Comparison of ENCODE assay signal across 20 cellular contexts in genomic region chrX:133561251-133561650, GRCh38.
DNase-seq lines count a peak whose midpoint lies in the region; ATAC-seq and TF ChIP-seq lines count a peak whose summit lies in the region.
"Had no signal": no experiment of that assay in that cellular context is flagged by ENCODE, and none has a peak within 500 bp of the region (broad histone marks: within the 10 kb centered on the region; RNA-seq: fewer than 3 reads in every experiment).

No MANE protein-coding gene starts in this region.

- no peaks in the 10 kb centered on the region for H3K36me3 Mint-ChIP-seq in activated naive CD4-positive, alpha-beta T cell treated with anti-CD3 and anti-CD28 coated beads, Interleukin-2, amount 10 ng/mL, durations not matched to agents 7 days and 5 days
- H3K36me3 Mint-ChIP-seq: CD14-positive monocyte; CD4-positive, alpha-beta memory T cell; IgD-negative memory B cell had no signal

- no peak for ATAC-seq in HG03175 (IDR thresholded peaks at IDR 0.05; ENCODE audit: unreplicated experiment)
- ATAC-seq: GM12878, HCT116, HepG2 had no signal

- in situ Hi-C loops in HAP-1 (cut with MboI; ENCODE audit: low sequenced_read_pairs) (no loop called here), astrocyte of the cerebellum (cut with HindIII; ENCODE audit: low sequenced_read_pairs) (no loop called here)

- no peak overlapping the region for H3K27ac Mint-ChIP-seq in activated naive CD4-positive, alpha-beta T cell treated with anti-CD3 and anti-CD28 coated beads, Interleukin-2, amount 10 ng/mL, durations not matched to agents 7 days and 5 days
- H3K27ac Mint-ChIP-seq: CD14-positive monocyte; CD4-positive, alpha-beta memory T cell; HFFc6; IgD-negative memory B cell had no signal

- H3K4me3 ChIP-seq in HAP-1 (no peak overlapping the region), astrocyte of the cerebellum (ENCODE audit: low read depth, low read length) (no peak overlapping the region), fibroblast of the aortic adventitia (ENCODE audit: low read depth, low read length) (no peak overlapping the region)
- H3K4me3 ChIP-seq: GM12878 had no signal

- no peaks in the 10 kb centered on the region for H3K9me3 ChIP-seq in HAP-1

- peaks cover 72% of the 10 kb centered on the region for H3K4me1 ChIP-seq in HAP-1

- no peaks in the 10 kb centered on the region for H3K4me1 Mint-ChIP-seq in activated naive CD4-positive, alpha-beta T cell treated with anti-CD3 and anti-CD28 coated beads, Interleukin-2, amount 10 ng/mL, durations not matched to agents 7 days and 5 days
- H3K4me1 Mint-ChIP-seq: CD4-positive, alpha-beta memory T cell; IgD-negative memory B cell had no signal

- no peaks in the 10 kb centered on the region for H3K27me3 Mint-ChIP-seq in activated naive CD4-positive, alpha-beta T cell treated with anti-CD3 and anti-CD28 coated beads, Interleukin-2, amount 10 ng/mL, durations not matched to agents 7 days and 5 days

- CTCF ChIA-PET in activated naive CD4-positive, alpha-beta T cell treated with anti-CD3 and anti-CD28 coated beads, Interleukin-2, amount 10 ng/mL, durations not matched to agents 7 days and 5 days (lab: Charles Lee): no interaction called here

- TF ChIP-seq CTCF in astrocyte of the cerebellum (IDR thresholded peaks at IDR 0.05; ENCODE audit: low read depth, low read length, missing control alignments) (no peak), fibroblast of the aortic adventitia (IDR thresholded peaks at IDR 0.05; ENCODE audit: insufficient read depth, low read length) (no peak)

- H3K27me3 ChIP-seq in HAP-1 (ENCODE audit: low read depth): no peaks in the 10 kb centered on the region

- DNase-seq in HAP-1 (ENCODE audit: low spot score in 2 of 2) (peak; percentile 54 to 99), astrocyte of the cerebellum (ENCODE audit: low read depth) (peak; percentile 8), fibroblast of the aortic adventitia (ENCODE audit: low read depth) (peak; percentile 49), hypothalamus (lab: John Stamatoyannopoulos, UW) (no peak), NCI-H2081 treated with DMSO at 0.1 percent for 48 hours (lab: John Stamatoyannopoulos, UW) (no peak)
- no peak for DNase-seq in activated naive CD4-positive, alpha-beta T cell treated with anti-CD3 and anti-CD28 coated beads, Interleukin-2, amount 10 ng/mL, durations not matched to agents 7 days and 5 days
- DNase-seq: AML-193; CD4-positive, alpha-beta memory T cell; DMS 273 treated with DMSO at 0.1 percent for 48 hours; DMS53; DND-41; EL; HFFc6; KG1 had no signal

- no peaks in the 10 kb centered on the region for H3K9me3 Mint-ChIP-seq in activated naive CD4-positive, alpha-beta T cell treated with anti-CD3 and anti-CD28 coated beads, Interleukin-2, amount 10 ng/mL, durations not matched to agents 7 days and 5 days
- H3K9me3 Mint-ChIP-seq: IgD-negative memory B cell had no signal

- 0 out of 2 replicates have a peak, but pooled peaks cover 3% of the 10 kb centered on the region for H3K36me3 ChIP-seq in HAP-1 (replicated peaks)

- H3K4me3 Mint-ChIP-seq in activated naive CD4-positive, alpha-beta T cell treated with anti-CD3 and anti-CD28 coated beads, Interleukin-2, amount 10 ng/mL, durations not matched to agents 7 days and 5 days: no peak overlapping the region
- H3K4me3 Mint-ChIP-seq: CD14-positive monocyte; CD4-positive, alpha-beta memory T cell; HFFc6; IgD-negative memory B cell had no signal

Comparison
In these comparisons a context has a peak if more than half of its experiments do, and no peak if none do; other contexts are left out.
1. DNase-seq: peak in HAP-1 (2 of 2), astrocyte of the cerebellum (single experiment) and fibroblast of the aortic adventitia (single experiment); none in hypothalamus (0 of 51), activated naive CD4-positive, alpha-beta T cell treated with anti-CD3 and anti-CD28 coated beads, Interleukin-2, amount 10 ng/mL, durations not matched to agents 7 days and 5 days (single experiment) and NCI-H2081 treated with DMSO at 0.1 percent for 48 hours (single experiment).